ENCODE assay signal across 1 cellular context in the genomic region with DNA sequence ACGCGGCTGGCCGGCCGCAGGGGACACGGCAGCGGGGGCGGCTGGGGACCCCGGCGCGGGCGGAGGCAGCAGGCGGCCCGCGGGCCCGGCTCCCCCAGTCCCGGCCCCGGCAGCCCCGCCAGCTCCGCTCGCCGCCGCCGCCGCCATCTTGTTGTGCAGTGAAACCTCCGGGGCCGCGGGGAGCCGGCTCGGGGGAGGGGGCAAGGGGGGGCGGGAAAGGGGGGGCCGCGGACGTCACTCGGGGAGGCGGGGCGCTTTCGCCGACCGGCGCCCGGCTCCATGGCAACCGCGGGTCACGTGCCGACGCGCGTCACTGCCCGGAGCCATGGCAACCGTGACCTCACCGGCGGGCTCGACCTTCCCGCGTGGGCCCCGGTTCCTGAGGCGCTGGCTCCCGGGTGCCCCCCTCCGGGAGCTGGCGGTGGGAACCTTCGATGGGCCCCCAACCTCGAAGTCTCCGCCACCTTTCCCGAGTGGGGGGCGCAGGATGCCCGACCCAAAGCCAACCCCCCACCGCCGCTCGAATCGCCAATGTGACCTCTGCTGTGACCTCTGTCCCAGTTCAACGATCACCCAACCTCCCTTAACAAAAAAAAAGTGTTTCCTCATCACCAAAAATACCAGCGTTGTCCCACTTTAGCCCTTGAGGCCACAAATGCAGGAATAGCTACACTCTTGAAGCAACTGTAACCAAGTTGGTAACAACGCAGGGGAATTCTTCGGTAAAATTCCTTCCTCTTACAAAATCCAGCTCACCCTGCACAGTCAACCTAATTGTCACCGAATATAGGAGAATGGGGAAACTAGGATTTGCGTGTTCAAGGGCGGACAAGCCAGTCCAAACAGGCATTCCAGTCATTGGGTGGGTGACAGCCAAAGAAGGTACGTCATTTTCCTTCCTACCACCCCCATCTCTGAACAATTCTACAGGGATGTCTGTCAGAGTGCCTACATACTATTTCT.
TF ChIP-seq lines count a peak whose summit lies in the region.

A gene (minus strand): TSS at position 160 of the 963 bp plus-strand sequence. CDS start 13 bp downstream, at position 147.

TF ChIP-seq in K562, 482 proteins besides CTCF, POLR2A, EP300 and RAD21 (continued from another document and continues in another):
- TF ChIP-seq, protein P1, sequence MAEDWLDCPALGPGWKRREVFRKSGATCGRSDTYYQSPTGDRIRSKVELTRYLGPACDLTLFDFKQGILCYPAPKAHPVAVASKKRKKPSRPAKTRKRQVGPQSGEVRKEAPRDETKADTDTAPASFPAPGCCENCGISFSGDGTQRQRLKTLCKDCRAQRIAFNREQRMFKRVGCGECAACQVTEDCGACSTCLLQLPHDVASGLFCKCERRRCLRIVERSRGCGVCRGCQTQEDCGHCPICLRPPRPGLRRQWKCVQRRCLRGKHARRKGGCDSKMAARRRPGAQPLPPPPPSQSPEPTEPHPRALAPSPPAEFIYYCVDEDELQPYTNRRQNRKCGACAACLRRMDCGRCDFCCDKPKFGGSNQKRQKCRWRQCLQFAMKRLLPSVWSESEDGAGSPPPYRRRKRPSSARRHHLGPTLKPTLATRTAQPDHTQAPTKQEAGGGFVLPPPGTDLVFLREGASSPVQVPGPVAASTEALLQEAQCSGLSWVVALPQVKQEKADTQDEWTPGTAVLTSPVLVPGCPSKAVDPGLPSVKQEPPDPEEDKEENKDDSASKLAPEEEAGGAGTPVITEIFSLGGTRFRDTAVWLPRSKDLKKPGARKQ (CRISPR knock-in tag; IDR thresholded peaks at IDR 0.05), result no peak
- TF ChIP-seq ZBTB7A (IDR thresholded peaks at IDR 0.05; ENCODE audit: borderline replicate concordance, control insufficient read depth, low read depth, low read length) (peak; percentile 81; the same call in 1 of the 2 replicates), ZNF224 (CRISPR knock-in tag; IDR thresholded peaks at IDR 0.05) (no peak), MAZ (CRISPR knock-in tag; conservative IDR thresholded peaks at IDR 0.05 in 1 of 2, IDR thresholded peaks at IDR 0.05 in 1 of 2) (peak; percentile 56 to 85; a peak in 3 of 4 replicates), SIN3A (IDR thresholded peaks at IDR 0.05; ENCODE audit: borderline replicate concordance in 2 of 2, control insufficient read depth in 1 of 2, low read depth in 2 of 2, low read length in 2 of 2) (no peak; a peak in 1 of 4 replicates), SLC30A9 (CRISPR knock-in tag; IDR thresholded peaks at IDR 0.05) (no peak), STAT5B (CRISPR knock-in tag; IDR thresholded peaks at IDR 0.05) (no peak), CBX3 (IDR thresholded peaks at IDR 0.05; ENCODE audit: borderline replicate concordance in 1 of 2, low read length in 2 of 2) (no peak), MBD2 (IDR thresholded peaks at IDR 0.05; ENCODE audit: borderline replicate concordance, low read depth) (peak; percentile 69; the same call in 1 of the 2 replicates), JUN (IDR thresholded peaks at IDR 0.05; ENCODE audit: borderline replicate concordance, low read depth, low read length) (peak; percentile 46; the same call in 1 of the 2 replicates), JUN (CRISPR knock-in tag; IDR thresholded peaks at IDR 0.05; ENCODE audit: borderline replicate concordance) (peak; percentile 78; the same call in 1 of the 2 replicates), HDAC2 (IDR thresholded peaks at IDR 0.05) (peak; percentile 56; the same call in 1 of the 2 replicates), TBL1XR1 (IDR thresholded peaks at IDR 0.05; ENCODE audit: low read length in 2 of 2) (peak; percentile 32 to 45; a peak in 1 of 4 replicates), HDGF (IDR thresholded peaks at IDR 0.05) (no peak), ZFP30 (CRISPR knock-in tag; IDR thresholded peaks at IDR 0.05; ENCODE audit: borderline replicate concordance) (no peak), CXXC5 (CRISPR knock-in tag; IDR thresholded peaks at IDR 0.05) (peak; percentile 61), RB1 (IDR thresholded peaks at IDR 0.05; ENCODE audit: low read depth) (peak; percentile 79), ZNF785 (CRISPR knock-in tag; IDR thresholded peaks at IDR 0.05) (no peak), C11orf30 (IDR thresholded peaks at IDR 0.05; ENCODE audit: low read depth) (no peak), FOXM1 (IDR thresholded peaks at IDR 0.05; ENCODE audit: low read depth) (no peak), FOXM1 (CRISPR knock-in tag; IDR thresholded peaks at IDR 0.05; ENCODE audit: low read depth) (peak; percentile 71), KDM5B (IDR thresholded peaks at IDR 0.05; ENCODE audit: insufficient replicate concordance, low read depth, low read length) (no peak)
- TF ChIP-seq, protein P2, sequence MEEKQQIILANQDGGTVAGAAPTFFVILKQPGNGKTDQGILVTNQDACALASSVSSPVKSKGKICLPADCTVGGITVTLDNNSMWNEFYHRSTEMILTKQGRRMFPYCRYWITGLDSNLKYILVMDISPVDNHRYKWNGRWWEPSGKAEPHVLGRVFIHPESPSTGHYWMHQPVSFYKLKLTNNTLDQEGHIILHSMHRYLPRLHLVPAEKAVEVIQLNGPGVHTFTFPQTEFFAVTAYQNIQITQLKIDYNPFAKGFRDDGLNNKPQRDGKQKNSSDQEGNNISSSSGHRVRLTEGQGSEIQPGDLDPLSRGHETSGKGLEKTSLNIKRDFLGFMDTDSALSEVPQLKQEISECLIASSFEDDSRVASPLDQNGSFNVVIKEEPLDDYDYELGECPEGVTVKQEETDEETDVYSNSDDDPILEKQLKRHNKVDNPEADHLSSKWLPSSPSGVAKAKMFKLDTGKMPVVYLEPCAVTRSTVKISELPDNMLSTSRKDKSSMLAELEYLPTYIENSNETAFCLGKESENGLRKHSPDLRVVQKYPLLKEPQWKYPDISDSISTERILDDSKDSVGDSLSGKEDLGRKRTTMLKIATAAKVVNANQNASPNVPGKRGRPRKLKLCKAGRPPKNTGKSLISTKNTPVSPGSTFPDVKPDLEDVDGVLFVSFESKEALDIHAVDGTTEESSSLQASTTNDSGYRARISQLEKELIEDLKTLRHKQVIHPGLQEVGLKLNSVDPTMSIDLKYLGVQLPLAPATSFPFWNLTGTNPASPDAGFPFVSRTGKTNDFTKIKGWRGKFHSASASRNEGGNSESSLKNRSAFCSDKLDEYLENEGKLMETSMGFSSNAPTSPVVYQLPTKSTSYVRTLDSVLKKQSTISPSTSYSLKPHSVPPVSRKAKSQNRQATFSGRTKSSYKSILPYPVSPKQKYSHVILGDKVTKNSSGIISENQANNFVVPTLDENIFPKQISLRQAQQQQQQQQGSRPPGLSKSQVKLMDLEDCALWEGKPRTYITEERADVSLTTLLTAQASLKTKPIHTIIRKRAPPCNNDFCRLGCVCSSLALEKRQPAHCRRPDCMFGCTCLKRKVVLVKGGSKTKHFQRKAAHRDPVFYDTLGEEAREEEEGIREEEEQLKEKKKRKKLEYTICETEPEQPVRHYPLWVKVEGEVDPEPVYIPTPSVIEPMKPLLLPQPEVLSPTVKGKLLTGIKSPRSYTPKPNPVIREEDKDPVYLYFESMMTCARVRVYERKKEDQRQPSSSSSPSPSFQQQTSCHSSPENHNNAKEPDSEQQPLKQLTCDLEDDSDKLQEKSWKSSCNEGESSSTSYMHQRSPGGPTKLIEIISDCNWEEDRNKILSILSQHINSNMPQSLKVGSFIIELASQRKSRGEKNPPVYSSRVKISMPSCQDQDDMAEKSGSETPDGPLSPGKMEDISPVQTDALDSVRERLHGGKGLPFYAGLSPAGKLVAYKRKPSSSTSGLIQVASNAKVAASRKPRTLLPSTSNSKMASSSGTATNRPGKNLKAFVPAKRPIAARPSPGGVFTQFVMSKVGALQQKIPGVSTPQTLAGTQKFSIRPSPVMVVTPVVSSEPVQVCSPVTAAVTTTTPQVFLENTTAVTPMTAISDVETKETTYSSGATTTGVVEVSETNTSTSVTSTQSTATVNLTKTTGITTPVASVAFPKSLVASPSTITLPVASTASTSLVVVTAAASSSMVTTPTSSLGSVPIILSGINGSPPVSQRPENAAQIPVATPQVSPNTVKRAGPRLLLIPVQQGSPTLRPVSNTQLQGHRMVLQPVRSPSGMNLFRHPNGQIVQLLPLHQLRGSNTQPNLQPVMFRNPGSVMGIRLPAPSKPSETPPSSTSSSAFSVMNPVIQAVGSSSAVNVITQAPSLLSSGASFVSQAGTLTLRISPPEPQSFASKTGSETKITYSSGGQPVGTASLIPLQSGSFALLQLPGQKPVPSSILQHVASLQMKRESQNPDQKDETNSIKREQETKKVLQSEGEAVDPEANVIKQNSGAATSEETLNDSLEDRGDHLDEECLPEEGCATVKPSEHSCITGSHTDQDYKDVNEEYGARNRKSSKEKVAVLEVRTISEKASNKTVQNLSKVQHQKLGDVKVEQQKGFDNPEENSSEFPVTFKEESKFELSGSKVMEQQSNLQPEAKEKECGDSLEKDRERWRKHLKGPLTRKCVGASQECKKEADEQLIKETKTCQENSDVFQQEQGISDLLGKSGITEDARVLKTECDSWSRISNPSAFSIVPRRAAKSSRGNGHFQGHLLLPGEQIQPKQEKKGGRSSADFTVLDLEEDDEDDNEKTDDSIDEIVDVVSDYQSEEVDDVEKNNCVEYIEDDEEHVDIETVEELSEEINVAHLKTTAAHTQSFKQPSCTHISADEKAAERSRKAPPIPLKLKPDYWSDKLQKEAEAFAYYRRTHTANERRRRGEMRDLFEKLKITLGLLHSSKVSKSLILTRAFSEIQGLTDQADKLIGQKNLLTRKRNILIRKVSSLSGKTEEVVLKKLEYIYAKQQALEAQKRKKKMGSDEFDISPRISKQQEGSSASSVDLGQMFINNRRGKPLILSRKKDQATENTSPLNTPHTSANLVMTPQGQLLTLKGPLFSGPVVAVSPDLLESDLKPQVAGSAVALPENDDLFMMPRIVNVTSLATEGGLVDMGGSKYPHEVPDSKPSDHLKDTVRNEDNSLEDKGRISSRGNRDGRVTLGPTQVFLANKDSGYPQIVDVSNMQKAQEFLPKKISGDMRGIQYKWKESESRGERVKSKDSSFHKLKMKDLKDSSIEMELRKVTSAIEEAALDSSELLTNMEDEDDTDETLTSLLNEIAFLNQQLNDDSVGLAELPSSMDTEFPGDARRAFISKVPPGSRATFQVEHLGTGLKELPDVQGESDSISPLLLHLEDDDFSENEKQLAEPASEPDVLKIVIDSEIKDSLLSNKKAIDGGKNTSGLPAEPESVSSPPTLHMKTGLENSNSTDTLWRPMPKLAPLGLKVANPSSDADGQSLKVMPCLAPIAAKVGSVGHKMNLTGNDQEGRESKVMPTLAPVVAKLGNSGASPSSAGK (IDR thresholded peaks at IDR 0.05), result peak; percentile 68
- TF ChIP-seq, protein P3, sequence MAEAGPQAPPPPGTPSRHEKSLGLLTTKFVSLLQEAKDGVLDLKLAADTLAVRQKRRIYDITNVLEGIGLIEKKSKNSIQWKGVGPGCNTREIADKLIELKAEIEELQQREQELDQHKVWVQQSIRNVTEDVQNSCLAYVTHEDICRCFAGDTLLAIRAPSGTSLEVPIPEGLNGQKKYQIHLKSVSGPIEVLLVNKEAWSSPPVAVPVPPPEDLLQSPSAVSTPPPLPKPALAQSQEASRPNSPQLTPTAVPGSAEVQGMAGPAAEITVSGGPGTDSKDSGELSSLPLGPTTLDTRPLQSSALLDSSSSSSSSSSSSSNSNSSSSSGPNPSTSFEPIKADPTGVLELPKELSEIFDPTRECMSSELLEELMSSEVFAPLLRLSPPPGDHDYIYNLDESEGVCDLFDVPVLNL (CRISPR knock-in tag; IDR thresholded peaks at IDR 0.05; ENCODE audit: low read depth), result no peak
- TF ChIP-seq, protein P4, sequence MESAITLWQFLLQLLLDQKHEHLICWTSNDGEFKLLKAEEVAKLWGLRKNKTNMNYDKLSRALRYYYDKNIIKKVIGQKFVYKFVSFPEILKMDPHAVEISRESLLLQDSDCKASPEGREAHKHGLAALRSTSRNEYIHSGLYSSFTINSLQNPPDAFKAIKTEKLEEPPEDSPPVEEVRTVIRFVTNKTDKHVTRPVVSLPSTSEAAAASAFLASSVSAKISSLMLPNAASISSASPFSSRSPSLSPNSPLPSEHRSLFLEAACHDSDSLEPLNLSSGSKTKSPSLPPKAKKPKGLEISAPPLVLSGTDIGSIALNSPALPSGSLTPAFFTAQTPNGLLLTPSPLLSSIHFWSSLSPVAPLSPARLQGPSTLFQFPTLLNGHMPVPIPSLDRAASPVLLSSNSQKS (CRISPR knock-in tag; IDR thresholded peaks at IDR 0.05), result no peak
- TF ChIP-seq, protein P5, sequence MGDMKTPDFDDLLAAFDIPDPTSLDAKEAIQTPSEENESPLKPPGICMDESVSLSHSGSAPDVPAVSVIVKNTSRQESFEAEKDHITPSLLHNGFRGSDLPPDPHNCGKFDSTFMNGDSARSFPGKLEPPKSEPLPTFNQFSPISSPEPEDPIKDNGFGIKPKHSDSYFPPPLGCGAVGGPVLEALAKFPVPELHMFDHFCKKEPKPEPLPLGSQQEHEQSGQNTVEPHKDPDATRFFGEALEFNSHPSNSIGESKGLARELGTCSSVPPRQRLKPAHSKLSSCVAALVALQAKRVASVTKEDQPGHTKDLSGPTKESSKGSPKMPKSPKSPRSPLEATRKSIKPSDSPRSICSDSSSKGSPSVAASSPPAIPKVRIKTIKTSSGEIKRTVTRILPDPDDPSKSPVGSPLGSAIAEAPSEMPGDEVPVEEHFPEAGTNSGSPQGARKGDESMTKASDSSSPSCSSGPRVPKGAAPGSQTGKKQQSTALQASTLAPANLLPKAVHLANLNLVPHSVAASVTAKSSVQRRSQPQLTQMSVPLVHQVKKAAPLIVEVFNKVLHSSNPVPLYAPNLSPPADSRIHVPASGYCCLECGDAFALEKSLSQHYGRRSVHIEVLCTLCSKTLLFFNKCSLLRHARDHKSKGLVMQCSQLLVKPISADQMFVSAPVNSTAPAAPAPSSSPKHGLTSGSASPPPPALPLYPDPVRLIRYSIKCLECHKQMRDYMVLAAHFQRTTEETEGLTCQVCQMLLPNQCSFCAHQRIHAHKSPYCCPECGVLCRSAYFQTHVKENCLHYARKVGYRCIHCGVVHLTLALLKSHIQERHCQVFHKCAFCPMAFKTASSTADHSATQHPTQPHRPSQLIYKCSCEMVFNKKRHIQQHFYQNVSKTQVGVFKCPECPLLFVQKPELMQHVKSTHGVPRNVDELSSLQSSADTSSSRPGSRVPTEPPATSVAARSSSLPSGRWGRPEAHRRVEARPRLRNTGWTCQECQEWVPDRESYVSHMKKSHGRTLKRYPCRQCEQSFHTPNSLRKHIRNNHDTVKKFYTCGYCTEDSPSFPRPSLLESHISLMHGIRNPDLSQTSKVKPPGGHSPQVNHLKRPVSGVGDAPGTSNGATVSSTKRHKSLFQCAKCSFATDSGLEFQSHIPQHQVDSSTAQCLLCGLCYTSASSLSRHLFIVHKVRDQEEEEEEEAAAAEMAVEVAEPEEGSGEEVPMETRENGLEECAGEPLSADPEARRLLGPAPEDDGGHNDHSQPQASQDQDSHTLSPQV (IDR thresholded peaks at IDR 0.05), result peak; percentile 65
- TF ChIP-seq, protein P6, sequence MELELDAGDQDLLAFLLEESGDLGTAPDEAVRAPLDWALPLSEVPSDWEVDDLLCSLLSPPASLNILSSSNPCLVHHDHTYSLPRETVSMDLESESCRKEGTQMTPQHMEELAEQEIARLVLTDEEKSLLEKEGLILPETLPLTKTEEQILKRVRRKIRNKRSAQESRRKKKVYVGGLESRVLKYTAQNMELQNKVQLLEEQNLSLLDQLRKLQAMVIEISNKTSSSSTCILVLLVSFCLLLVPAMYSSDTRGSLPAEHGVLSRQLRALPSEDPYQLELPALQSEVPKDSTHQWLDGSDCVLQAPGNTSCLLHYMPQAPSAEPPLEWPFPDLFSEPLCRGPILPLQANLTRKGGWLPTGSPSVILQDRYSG (tag; conservative IDR thresholded peaks at IDR 0.05; ENCODE audit: low read depth), result no peak
